Comparison of ENCODE assay signal across 1 cellular context in genomic region chr5:154701181-154701580, GRCh38.
A peak's percentile ranks its signal among the peaks of the same experiment; 100 is the strongest.
TF ChIP-seq lines count a peak whose summit lies in the region.

No MANE protein-coding gene starts in this region.

TF ChIP-seq in HepG2, 621 proteins besides CTCF, POLR2A, EP300 and RAD21 (continued from another document and continues in another):
- TF ChIP-seq HINFP (CRISPR knock-in tag; IDR thresholded peaks at IDR 0.05; ENCODE audit: low read depth) (no peak), ESRRA (CRISPR knock-in tag; IDR thresholded peaks at IDR 0.05; ENCODE audit: low read depth) (no peak), MAX (IDR thresholded peaks at IDR 0.05) (peak; percentile 14; the same call in 1 of the 2 replicates), ZBED4 (CRISPR knock-in tag; IDR thresholded peaks at IDR 0.05; ENCODE audit: borderline replicate concordance) (no peak), CBFB (CRISPR knock-in tag; IDR thresholded peaks at IDR 0.05) (no peak), ZBTB25 (CRISPR knock-in tag; IDR thresholded peaks at IDR 0.05) (no peak), ZNF644 (CRISPR knock-in tag; IDR thresholded peaks at IDR 0.05; ENCODE audit: low read depth) (no peak), ZBTB21 (CRISPR knock-in tag; IDR thresholded peaks at IDR 0.05) (no peak), ZNF205 (CRISPR knock-in tag; IDR thresholded peaks at IDR 0.05) (no peak), ZNF432 (CRISPR knock-in tag; IDR thresholded peaks at IDR 0.05; ENCODE audit: borderline replicate concordance) (no peak), ZNF580 (CRISPR knock-in tag; IDR thresholded peaks at IDR 0.05; ENCODE audit: borderline replicate concordance, low read depth) (no peak), HDAC1 (CRISPR knock-in tag; IDR thresholded peaks at IDR 0.05) (peak; percentile 24; the same call in 1 of the 2 replicates), ZNF235 (CRISPR knock-in tag; IDR thresholded peaks at IDR 0.05; ENCODE audit: borderline replicate concordance) (no peak), SMYD3 (CRISPR knock-in tag; IDR thresholded peaks at IDR 0.05) (no peak), TOE1 (CRISPR knock-in tag; IDR thresholded peaks at IDR 0.05) (no peak), CBX1 (IDR thresholded peaks at IDR 0.05; ENCODE audit: low read depth) (no peak), ZNF547 (CRISPR knock-in tag; IDR thresholded peaks at IDR 0.05) (no peak), ZNF543 (CRISPR knock-in tag; IDR thresholded peaks at IDR 0.05) (no peak), RFXAP (CRISPR knock-in tag; IDR thresholded peaks at IDR 0.05; ENCODE audit: borderline replicate concordance) (no peak), RBM39 (IDR thresholded peaks at IDR 0.05; ENCODE audit: low read depth, low read length, poor library complexity, severe bottlenecking) (no peak), ZMYM3 (CRISPR knock-in tag; IDR thresholded peaks at IDR 0.05) (0 out of 2 replicates have a peak, but pooled peaks have one; percentile 7), SOX13 (IDR thresholded peaks at IDR 0.05) (no peak), SOX13 (CRISPR knock-in tag; conservative IDR thresholded peaks at IDR 0.05 in 1 of 2, IDR thresholded peaks at IDR 0.05 in 1 of 2) (peak in 1 of 2 experiments; percentile 43; a peak in 1 of 4 replicates), NR2F1 (CRISPR knock-in tag; IDR thresholded peaks at IDR 0.05) (no peak), PAXIP1 (CRISPR knock-in tag; conservative IDR thresholded peaks at IDR 0.05) (no peak), PAF1 (CRISPR knock-in tag; IDR thresholded peaks at IDR 0.05) (no peak), BHLHE40 (IDR thresholded peaks at IDR 0.05; ENCODE audit: low read length) (peak; percentile 59; the same call in 1 of the 2 replicates), REL (CRISPR knock-in tag; conservative IDR thresholded peaks at IDR 0.05) (no peak), NAIF1 (CRISPR knock-in tag; IDR thresholded peaks at IDR 0.05; ENCODE audit: borderline replicate concordance) (no peak), ZNF18 (CRISPR knock-in tag; IDR thresholded peaks at IDR 0.05; ENCODE audit: insufficient replicate concordance) (no peak), E2F2 (CRISPR knock-in tag; IDR thresholded peaks at IDR 0.05; ENCODE audit: borderline replicate concordance) (no peak), REST (IDR thresholded peaks at IDR 0.05; ENCODE audit: borderline replicate concordance in 1 of 2, low read depth in 1 of 2, low read length in 2 of 2) (no peak), NCOR1 (IDR thresholded peaks at IDR 0.05; ENCODE audit: borderline replicate concordance, low read length) (no peak), TGIF2 (CRISPR knock-in tag; IDR thresholded peaks at IDR 0.05) (0 out of 2 replicates have a peak, but pooled peaks have one; percentile 41), THRA (CRISPR knock-in tag; IDR thresholded peaks at IDR 0.05; ENCODE audit: borderline replicate concordance) (peak; percentile 26; the same call in 1 of the 2 replicates), AGO1 (IDR thresholded peaks at IDR 0.05; ENCODE audit: low read depth, low read length, poor library complexity, severe bottlenecking) (no peak), ERF (CRISPR knock-in tag; IDR thresholded peaks at IDR 0.05) (no peak), ELF4 (CRISPR knock-in tag; IDR thresholded peaks at IDR 0.05; ENCODE audit: borderline replicate concordance) (no peak), FOXA3 (CRISPR knock-in tag; IDR thresholded peaks at IDR 0.05) (peak; percentile 65), ZNF101 (CRISPR knock-in tag; IDR thresholded peaks at IDR 0.05; ENCODE audit: borderline replicate concordance, low read depth) (no peak), AKAP8 (CRISPR knock-in tag; IDR thresholded peaks at IDR 0.05) (no peak)
